Comparison of ENCODE assay signal across 24 cellular contexts in genomic region chr18:63850636-63851035, GRCh38. TPM values are rescaled to one million over a fixed set of nuclear protein-coding genes. Genes with fewer than 3 reads are reported as not detected.
"Had no signal": no experiment of that assay in that cellular context is flagged by ENCODE, and none has a peak within 500 bp of the region (broad histone marks: within the 10 kb centered on the region; RNA-seq: fewer than 3 reads in every experiment).

No MANE protein-coding gene starts in this region.

- ATAC-seq: activated CD8-positive, alpha-beta memory T cell treated with anti-CD3 and anti-CD28 coated beads, Interleukin-2, amount 10 ng/mL, durations not matched to agents 7 days and 5 days; T-cell had no signal

- H3K4me3 ChIP-seq: adrenal gland, cardiac muscle cell, PC-9 had no signal

- H3K9me3 ChIP-seq: adrenal gland had no signal

- FAIRE-seq: TTC549 had no signal

- H3K4me1 ChIP-seq: adrenal gland had no signal

- H3K36me3 ChIP-seq: adrenal gland, cardiac muscle cell had no signal

- H3K27me3 ChIP-seq: adrenal gland had no signal

- DNase-seq: activated B cell treated with CpG ODN at 0.5 μM for 24 hours; activated CD4-positive, alpha-beta T cell treated with anti-CD3 and anti-CD28 coated beads for 1 hour; activated CD4-positive, alpha-beta T cell treated with anti-CD3 and anti-CD28 coated beads, Interleukin-2, amount 10 ng/mL, durations not matched to agents 24 days and 14 days; activated CD8-positive, alpha-beta memory T cell treated with anti-CD3 and anti-CD28 coated beads, Interleukin-2, amount 10 ng/mL, durations not matched to agents 7 days and 5 days; activated effector memory CD4-positive, alpha-beta T cell treated with Interleukin-2 at 50 U/mL for 16 hours; activated naive CD8-positive, alpha-beta T cell treated with anti-CD3 and anti-CD28 coated beads, Interleukin-2, amount 10 ng/mL, durations not matched to agents 7 days and 5 days; activated T-cell treated with anti-CD3 and anti-CD28 coated beads, Interleukin-2, amount 50 U/mL, for 24 hours; adrenal gland; NCI-H1048; NCI-H187 treated with DMSO at 0.1 percent for 48 hours; NCI-H2081 treated with DMSO at 0.1 percent for 48 hours; NCI-H2171 treated with DMSO at 0.1 percent for 48 hours; NK-92 treated with Interleukin-12 subunit alpha and Interleukin-12 subunit beta, amount 100 ng/mL, for 24 hours; SIG-M5; T-cell; T-helper 2 cell; T1000 had no signal

- H3K27ac ChIP-seq: adrenal gland, cardiac muscle cell, PC-9 had no signal

RNA-seq across cellular contexts. Expression of gene SERPINB2, which starts 36.9 kb away (rescaled TPM):
- total RNA-seq: activated CD4-positive, alpha-beta T cell treated with anti-CD3 and anti-CD28 coated beads, Interleukin-2, amount 10 ng/mL, durations not matched to agents 24 days and 14 days; activated CD8-positive, alpha-beta memory T cell treated with anti-CD3 and anti-CD28 coated beads, Interleukin-2, amount 10 ng/mL, durations not matched to agents 7 days and 5 days; activated naive CD4-positive, alpha-beta T cell treated with anti-CD3 and anti-CD28 coated beads for 36 hours; activated T-helper 1 cell treated with anti-CD3 and anti-CD28 coated beads, Interleukin-12 subunit alpha, Interleukin-12 subunit beta, Interleukin-2, Interleukin-4 antibody, amounts not matched to agents 30 ng/mL and 10 ng/mL and 1 ng/mL, durations not matched to agents 14 hours and 24 hours and 36 hours; cardiac muscle cell; PC-9; T-cell had no signal
- polyA plus RNA-seq: cardiac muscle cell had no signal

RNA-seq across cellular contexts. Expression of gene SERPINB10, which starts 57.1 kb away (rescaled TPM):
- total RNA-seq: activated B cell treated with CpG ODN at 0.5 μM for 24 hours; activated CD4-positive, alpha-beta T cell treated with anti-CD3 and anti-CD28 coated beads, Interleukin-2, amount 10 ng/mL, durations not matched to agents 24 days and 14 days; activated naive CD4-positive, alpha-beta T cell treated with anti-CD3 and anti-CD28 coated beads for 36 hours; activated naive CD8-positive, alpha-beta T cell treated with anti-CD3 and anti-CD28 coated beads, Interleukin-2, amount 10 ng/mL, durations not matched to agents 7 days and 5 days; activated T-helper 1 cell treated with anti-CD3 and anti-CD28 coated beads, Interleukin-12 subunit alpha, Interleukin-12 subunit beta, Interleukin-2, Interleukin-4 antibody, amounts not matched to agents 30 ng/mL and 10 ng/mL and 1 ng/mL, durations not matched to agents 14 hours and 24 hours and 36 hours; adrenal gland; cardiac muscle cell; LHCN-M2; M059J; PC-9; T-cell had no signal
- polyA plus RNA-seq: adrenal gland, cardiac muscle cell had no signal
